In genomic region chr11:130187096-130187495, GRCh38 we compare ENCODE assay signal across 16 cellular contexts. TPM values are rescaled to one million over a fixed set of nuclear protein-coding genes. Genes with fewer than 3 reads are reported as not detected.
A peak's percentile ranks its signal among the peaks of the same experiment; 100 is the strongest.
DNase-seq lines count a peak whose midpoint lies in the region; ATAC-seq and TF ChIP-seq lines count a peak whose summit lies in the region.
"Had no signal": no experiment of that assay in that cellular context is flagged by ENCODE, and none has a peak within 500 bp of the region (broad histone marks: within the 10 kb centered on the region; RNA-seq: fewer than 3 reads in every experiment).

No MANE protein-coding gene starts in this region.

- peaks cover 18% of the 10 kb centered on the region for H3K4me1 ChIP-seq in colonic mucosa
- H3K4me1 ChIP-seq in right atrium auricular region: peaks cover 0 to 4% of the 10 kb centered on the region in 2 donors
- H3K4me1 ChIP-seq: HAP-1 had no signal

- H3K27me3 Mint-ChIP-seq in activated naive CD8-positive, alpha-beta T cell treated with anti-CD3 and anti-CD28 coated beads for 36 hours: no peaks in the 10 kb centered on the region
- no peaks in the 10 kb centered on the region for H3K27me3 Mint-ChIP-seq in activated naive CD8-positive, alpha-beta T cell treated with anti-CD3 and anti-CD28 coated beads, Interleukin-2, amount 50 U/mL, for 24 hours

- TF ChIP-seq CTCF in colonic mucosa (IDR thresholded peaks at IDR 0.05): no peak
- TF ChIP-seq CTCF in right atrium auricular region (IDR thresholded peaks at IDR 0.05): no peak

- DNase-seq in activated naive CD8-positive, alpha-beta T cell treated with anti-CD3 and anti-CD28 coated beads for 36 hours: no peak
- DNase-seq in activated naive CD8-positive, alpha-beta T cell treated with anti-CD3 and anti-CD28 coated beads, Interleukin-2, amount 50 U/mL, for 24 hours: no peak
- no peak for DNase-seq in colonic mucosa
- DNase-seq in stimulated activated effector memory CD8-positive, alpha-beta T cell treated with anti-CD3 and anti-CD28 coated beads, Interleukin-12 subunit alpha, Interleukin-12 subunit beta, amount 100 ng/mL, for 72 hours (ENCODE audit: low spot score in 2 of 2): no peak
- no peak for DNase-seq in right atrium auricular region (ENCODE audit: low spot score)
- no peak for DNase-seq in midbrain (lab: John Stamatoyannopoulos, UW)
- DNase-seq: AML-193; Caco-2; CD4-positive, alpha-beta T cell; GOT3; IMR-90 had no signal

- H3K4me3 ChIP-seq in colonic mucosa (no peak overlapping the region), right atrium auricular region (no peak overlapping the region)
- H3K4me3 ChIP-seq: A549, HAP-1 had no signal

- peak overlapping the region; percentile 34 for H3K27ac Mint-ChIP-seq in activated naive CD8-positive, alpha-beta T cell treated with anti-CD3 and anti-CD28 coated beads for 36 hours
- H3K27ac Mint-ChIP-seq in activated naive CD8-positive, alpha-beta T cell treated with anti-CD3 and anti-CD28 coated beads, Interleukin-2, amount 50 U/mL, for 24 hours: no peak overlapping the region
- no peak overlapping the region for H3K27ac Mint-ChIP-seq in stimulated activated effector memory CD8-positive, alpha-beta T cell treated with anti-CD3 and anti-CD28 coated beads, Interleukin-12 subunit alpha, Interleukin-12 subunit beta, amount 100 ng/mL, for 72 hours
- H3K27ac Mint-ChIP-seq: CD4-positive, alpha-beta T cell had no signal

- no peak for ATAC-seq in activated naive CD8-positive, alpha-beta T cell treated with anti-CD3 and anti-CD28 coated beads, Interleukin-2, amount 50 U/mL, for 24 hours
- peak; percentile 6 for ATAC-seq in stimulated activated effector memory CD8-positive, alpha-beta T cell treated with anti-CD3 and anti-CD28 coated beads, Interleukin-12 subunit alpha, Interleukin-12 subunit beta, amount 100 ng/mL, for 72 hours
- ATAC-seq in HG02588 (IDR thresholded peaks at IDR 0.05; ENCODE audit: unreplicated experiment): no peak
- ATAC-seq: A549 had no signal

- no peak overlapping the region for H3K4me3 Mint-ChIP-seq in activated naive CD8-positive, alpha-beta T cell treated with anti-CD3 and anti-CD28 coated beads for 36 hours
- no peak overlapping the region for H3K4me3 Mint-ChIP-seq in activated naive CD8-positive, alpha-beta T cell treated with anti-CD3 and anti-CD28 coated beads, Interleukin-2, amount 50 U/mL, for 24 hours
- H3K4me3 Mint-ChIP-seq in stimulated activated effector memory CD8-positive, alpha-beta T cell treated with anti-CD3 and anti-CD28 coated beads, Interleukin-12 subunit alpha, Interleukin-12 subunit beta, amount 100 ng/mL, for 72 hours: no peak overlapping the region
- H3K4me3 Mint-ChIP-seq: CD4-positive, alpha-beta T cell had no signal

- H3K9me3 ChIP-seq in colonic mucosa (no peaks in the 10 kb centered on the region), right atrium auricular region (no peaks in the 10 kb centered on the region)
- H3K9me3 ChIP-seq: A549, Caco-2, HAP-1 had no signal

- no peaks in the 10 kb centered on the region for H3K4me1 Mint-ChIP-seq in activated naive CD8-positive, alpha-beta T cell treated with anti-CD3 and anti-CD28 coated beads for 36 hours
- H3K4me1 Mint-ChIP-seq in activated naive CD8-positive, alpha-beta T cell treated with anti-CD3 and anti-CD28 coated beads, Interleukin-2, amount 50 U/mL, for 24 hours: no peaks in the 10 kb centered on the region
- no peaks in the 10 kb centered on the region for H3K4me1 Mint-ChIP-seq in stimulated activated effector memory CD8-positive, alpha-beta T cell treated with anti-CD3 and anti-CD28 coated beads, Interleukin-12 subunit alpha, Interleukin-12 subunit beta, amount 100 ng/mL, for 72 hours

- no peaks in the 10 kb centered on the region for H3K36me3 ChIP-seq in colonic mucosa
- no peaks in the 10 kb centered on the region for H3K36me3 ChIP-seq in right atrium auricular region
- H3K36me3 ChIP-seq: HAP-1 had no signal

- intact Hi-C loops in colonic mucosa (cut with DNase I): no loop called here

- peak overlapping the region in 1 of 2 donors; percentile 88 for H3K9ac ChIP-seq in colonic mucosa (ENCODE audit: low read depth in 2 of 2, low read length in 2 of 2)

- H3K36me3 Mint-ChIP-seq in activated naive CD8-positive, alpha-beta T cell treated with anti-CD3 and anti-CD28 coated beads for 36 hours: no peaks in the 10 kb centered on the region
- no peaks in the 10 kb centered on the region for H3K36me3 Mint-ChIP-seq in activated naive CD8-positive, alpha-beta T cell treated with anti-CD3 and anti-CD28 coated beads, Interleukin-2, amount 50 U/mL, for 24 hours (ENCODE audit: low read depth)
- H3K36me3 Mint-ChIP-seq in stimulated activated effector memory CD8-positive, alpha-beta T cell treated with anti-CD3 and anti-CD28 coated beads, Interleukin-12 subunit alpha, Interleukin-12 subunit beta, amount 100 ng/mL, for 72 hours: no peaks in the 10 kb centered on the region

- no peaks in the 10 kb centered on the region for H3K27me3 ChIP-seq in colonic mucosa
- H3K27me3 ChIP-seq in right atrium auricular region: no peaks in the 10 kb centered on the region

- H3K27ac ChIP-seq in colonic mucosa (peak overlapping the region; percentile 94), right atrium auricular region (no peak overlapping the region)
- H3K27ac ChIP-seq: 22Rv1, A549, C4-2B had no signal

- H3K9me3 Mint-ChIP-seq in activated naive CD8-positive, alpha-beta T cell treated with anti-CD3 and anti-CD28 coated beads for 36 hours: no peaks in the 10 kb centered on the region
- H3K9me3 Mint-ChIP-seq in activated naive CD8-positive, alpha-beta T cell treated with anti-CD3 and anti-CD28 coated beads, Interleukin-2, amount 50 U/mL, for 24 hours: no peaks in the 10 kb centered on the region
- no peaks in the 10 kb centered on the region for H3K9me3 Mint-ChIP-seq in stimulated activated effector memory CD8-positive, alpha-beta T cell treated with anti-CD3 and anti-CD28 coated beads, Interleukin-12 subunit alpha, Interleukin-12 subunit beta, amount 100 ng/mL, for 72 hours
- H3K9me3 Mint-ChIP-seq: CD4-positive, alpha-beta T cell had no signal

RNA-seq across cellular contexts. Expression of gene ST14, which starts 27.5 kb away (rescaled TPM):
- total RNA-seq in activated naive CD8-positive, alpha-beta T cell treated with anti-CD3 and anti-CD28 coated beads for 36 hours: under 1 TPM; 0.14 to 0.48 TPM
- total RNA-seq in colonic mucosa (100 to 1,000 TPM; 537 to 604 TPM), right atrium auricular region (1 to 10 TPM in 1 of 2 donors, under 1 TPM in 1; 0.85 to 6.0 TPM)
- total RNA-seq: IMR-90 had no signal

Comparison
In these comparisons a context has a peak if more than half of its experiments do, and no peak if none do; other contexts are left out.
1. RNA of gene ST14, which starts 27.5 kb away (total RNA-seq): 537 to 604 TPM in colonic mucosa; 0.85 to 6.0 TPM in right atrium auricular region and 0.14 to 0.48 TPM in activated naive CD8-positive, alpha-beta T cell treated with anti-CD3 and anti-CD28 coated beads for 36 hours; every median in the first group is over 10 times any median in the second.